24 cellular contexts compared by ENCODE assay signal in genomic region chr4:105988671-105989070, GRCh38.
"Had no signal": no experiment of that assay in that cellular context is flagged by ENCODE, and none has a peak within 500 bp of the region (broad histone marks: within the 10 kb centered on the region; RNA-seq: fewer than 3 reads in every experiment).

No MANE protein-coding gene starts in this region.

- ATAC-seq: gastrocnemius medialis; left ventricle myocardium superior; lower lobe of right lung; mucosa of descending colon; naive thymus-derived CD4-positive, alpha-beta T cell; sciatic nerve; stimulated activated naive CD8-positive, alpha-beta T cell treated with anti-CD3 and anti-CD28 coated beads, Interleukin-15, amount 100 ng/mL, for 72 hours had no signal

- H3K4me3 ChIP-seq: gastrocnemius medialis, lower lobe of right lung, mucosa of descending colon, prostate gland, right atrium auricular region, spleen, tibial artery, upper lobe of left lung had no signal

- DNase-seq: cortex of kidney; effector CD4-positive, alpha-beta T cell; foreskin fibroblast; gastrocnemius medialis; head of caudate nucleus; left ventricle myocardium superior; lower lobe of right lung; mucosa of descending colon; naive thymus-derived CD4-positive, alpha-beta T cell; nephron progenitor cell; nucleus accumbens; spleen; stimulated activated CD4-positive, alpha-beta T cell treated with anti-CD3 and anti-CD28 coated beads, Interleukin-15, amount 100 ng/mL, for 24 hours; stimulated activated CD4-positive, alpha-beta T cell treated with anti-CD3 and anti-CD28 coated beads, Interleukin-2, amount 100 ng/mL, for 48 hours; stimulated activated CD8-positive, alpha-beta memory T cell treated with anti-CD3 and anti-CD28 coated beads, Interleukin-4, amount 100 ng/mL, for 48 hours; stimulated activated naive CD4-positive, alpha-beta T cell; stimulated activated naive CD8-positive, alpha-beta T cell treated with anti-CD3 and anti-CD28 coated beads, Interleukin-15, amount 100 ng/mL, for 72 hours; tibial artery; upper lobe of left lung had no signal

- H3K27me3 ChIP-seq: gastrocnemius medialis, right atrium auricular region, spleen, tibial artery, upper lobe of left lung had no signal

- H3K4me1 ChIP-seq: prostate gland had no signal

- H3K9me3 ChIP-seq: gastrocnemius medialis, lower lobe of right lung, mucosa of descending colon, prostate gland, right atrium auricular region, tibial artery had no signal

- H3K27ac ChIP-seq: lower lobe of right lung, prostate gland, tibial artery had no signal

- FAIRE-seq: keratinocyte, urothelium cell line had no signal

- H3K36me3 ChIP-seq: gastrocnemius medialis, lower lobe of right lung, prostate gland, right atrium auricular region, spleen, tibial artery, upper lobe of left lung had no signal
